In genomic region chr1:116417678-116418077, GRCh38 we compare ENCODE assay signal across 1 cellular context.
TF ChIP-seq lines count a peak whose summit lies in the region.

No MANE protein-coding gene starts in this region.

TF ChIP-seq in WTC11, 78 proteins besides CTCF, POLR2A, EP300 and RAD21 (continued from another document):
- TF ChIP-seq AR (CRISPR knock-in tag; IDR thresholded peaks at IDR 0.05), result no peak
